ENCODE assay signal across 8 cellular contexts in genomic region chr19:47699360-47699917, GRCh38. TPM values are rescaled to one million over a fixed set of nuclear protein-coding genes. Genes with fewer than 3 reads are reported as not detected.
DNase-seq lines count a peak whose midpoint lies in the region; ATAC-seq, FAIRE-seq and TF ChIP-seq lines count a peak whose summit lies in the region.

No MANE protein-coding gene starts in this region.

- H3K79me2 ChIP-seq in K562 (ENCODE audit: control insufficient read depth, insufficient read depth, low read length) = no peaks in the 10 kb centered on the region

- no peaks in the 10 kb centered on the region for H4K20me1 ChIP-seq in K562 (replicated peaks; ENCODE audit: control insufficient read depth, insufficient read depth, low read length)

- BruUV-seq in K562 (replicated peaks; lab: Mats Ljungman, UMichigan) = no TSS peak

- TF ChIP-seq CTCF in K562 (IDR thresholded peaks at IDR 0.05 in 2 of 3, conservative IDR thresholded peaks at IDR 0.05 in 1 of 3; ENCODE audit: insufficient read depth in 2 of 3, low read depth in 1 of 3, low read length in 3 of 3) (peak; percentile 78 to 87 (median 86)), kidney (IDR thresholded peaks at IDR 0.05; ENCODE audit: borderline replicate concordance, extremely low read depth, insufficient read depth) (peak; percentile 46)

- no peak overlapping the region for H3K4me3 Mint-ChIP-seq in T-helper 17 cell

- intact Hi-C loops in K562 (cut with micrococcal nuclease) = loop anchor here (5.0 to 10.0 kb wide), 3 partner anchors 97 to 405 kb away; partner anchors contain the start of gene NAPA
- intact Hi-C loops in kidney (cut with DNase I) = loop anchor here (5.0 to 10.0 kb wide), 2 partner anchors 262 to 405 kb away; no protein-coding TSS in a partner anchor

- TF ChIP-seq EP300 in K562 (IDR thresholded peaks at IDR 0.05; ENCODE audit: low read length) = no peak

- peak; percentile 75 for ATAC-seq in T-helper 17 cell
- peak; percentile 90 for ATAC-seq in K562
- no peak for ATAC-seq in GM21447 (IDR thresholded peaks at IDR 0.05; ENCODE audit: unreplicated experiment)
- no peak for ATAC-seq in HG02759 (IDR thresholded peaks at IDR 0.05; ENCODE audit: unreplicated experiment)

- peak; percentile 75 for FAIRE-seq in K562 (lab: Jason Lieb, UNC)
- FAIRE-seq in kidney (lab: Jason Lieb, UNC) = no peak

- H3K27ac ChIP-seq in K562 (ENCODE audit: extremely low read depth, low read depth, low read length) = no peak overlapping the region
- H3K27ac ChIP-seq in kidney (ENCODE audit: low read depth in 2 of 2, low read length in 2 of 2) = no peak overlapping the region

- H3K9me1 ChIP-seq in K562 (ENCODE audit: control insufficient read depth, insufficient read depth, low read length) = no peaks in the 10 kb centered on the region

- H3K4me1 Mint-ChIP-seq in T-helper 17 cell = peaks cover 5% of the 10 kb centered on the region

- H3K4me2 ChIP-seq in K562 (ENCODE audit: insufficient read depth, low read length) = no peak overlapping the region

- no peak overlapping the region for H3K27ac Mint-ChIP-seq in T-helper 17 cell

- H3K9me3 ChIP-seq in T-helper 17 cell (ENCODE audit: control insufficient read depth, low read length, poor library complexity, severe bottlenecking) (no peaks in the 10 kb centered on the region), K562 (replicated peaks; ENCODE audit: control insufficient read depth, insufficient read depth, low read depth, low read length) (no peaks in the 10 kb centered on the region), kidney (ENCODE audit: control insufficient read depth in 1 of 2, low read length in 2 of 2) (no peaks in the 10 kb centered on the region)

- H3K9ac ChIP-seq in K562 (ENCODE audit: insufficient read depth in 1 of 2, low read depth in 2 of 2, low read length in 2 of 2) = no peak overlapping the region
- H3K9ac ChIP-seq in kidney (ENCODE audit: low read length in 2 of 2) = no peak overlapping the region

- CTCF ChIA-PET in K562 (lab: Yijun Ruan, JAX; ENCODE audit: low intra/inter-chr PET ratio) = interaction anchor here (0.5 to 5.6 kb wide), 5 partner anchors 44 to 262 kb away, joined by 3 to 79 read pairs (median 6); no protein-coding TSS in a partner anchor

- H3K36me3 ChIP-seq in K562 (ENCODE audit: control insufficient read depth, insufficient read depth, low read length) = peaks cover 27% of the 10 kb centered on the region; the same call in 2 of the 3 replicates
- H3K36me3 ChIP-seq in kidney (ENCODE audit: control insufficient read depth in 1 of 2, insufficient read depth in 2 of 2, low read length in 2 of 2) = peaks cover 8% of the 10 kb centered on the region in 2 donors

- H2AFZ ChIP-seq in K562 (ENCODE audit: low read depth, low read length) = no peak overlapping the region

- no peak for TF ChIP-seq POLR2A in K562 (conservative IDR thresholded peaks at IDR 0.05)

- peak; percentile 33 for DNase-seq in COR-L47 (lab: John Stamatoyannopoulos, UW)
- peak; percentile 81 for DNase-seq in HT-29 (ENCODE audit: low spot score)
- peak in 2 of 3 donors; percentile 28 to 41 for DNase-seq in T-helper 17 cell
- DNase-seq in K562 (ENCODE audit: extremely low read depth in 1 of 4, low spot score in 3 of 4) = peak; percentile 68 to 86 (median 82)
- DNase-seq in kidney = no peak
- DNase-seq in stimulated activated CD8-positive, alpha-beta memory T cell treated with anti-CD3 and anti-CD28 coated beads, Interleukin-2, amount 100 ng/mL, for 48 hours (ENCODE audit: low read depth in 2 of 2) = peak; percentile 26 to 52

- POLR2A ChIA-PET in K562 (lab: Yijun Ruan, JAX) = interaction anchor here (1.8 kb wide), 1 partner anchor 252 kb away, joined by 5 read pairs; no protein-coding TSS in a partner anchor

- TF ChIP-seq RAD21 in K562 (CRISPR knock-in tag; conservative IDR thresholded peaks at IDR 0.05 in 1 of 2, IDR thresholded peaks at IDR 0.05 in 1 of 2) = peak; percentile 27 to 60; a peak in 3 of 4 replicates

- no peaks in the 10 kb centered on the region for H3K27me3 Mint-ChIP-seq in T-helper 17 cell

- in situ Hi-C loops in K562 (cut with MboI) = loop anchor here (5.0 kb wide), 1 partner anchor 262 kb away; no protein-coding TSS in a partner anchor

- 51% methylated on average over 7 of the region's 9 CpGs for WGBS in K562 (ENCODE audit: insufficient coverage, low coverage, missing lambda C conversion rate)

- H3K4me1 ChIP-seq in K562 (replicated peaks in 1 of 2; ENCODE audit: control insufficient read depth in 2 of 2, insufficient read depth in 2 of 2, low read length in 2 of 2) (peaks cover 0 to 24% of the 10 kb centered on the region in 2 experiments; a peak in 2 of 5 replicates), kidney (ENCODE audit: control insufficient read depth in 1 of 2, insufficient read depth in 1 of 2, low read depth in 1 of 2, low read length in 2 of 2) (peaks cover 0 to 3% of the 10 kb centered on the region in 2 donors)

- H3K4me3 ChIP-seq in K562 (no peak overlapping the region), kidney (ENCODE audit: low read length in 2 of 2) (no peak overlapping the region)

- no peaks in the 10 kb centered on the region for H3K27me3 ChIP-seq in K562 (ENCODE audit: control insufficient read depth in 2 of 2, insufficient read depth in 2 of 2, low read length in 2 of 2)

- no peaks in the 10 kb centered on the region for H3K36me3 Mint-ChIP-seq in T-helper 17 cell (ENCODE audit: low read depth)

TF ChIP-seq in K562, 482 proteins besides CTCF, POLR2A, EP300 and RAD21 (continues in another document):
- no peak for TF ChIP-seq ZNF12 (CRISPR knock-in tag; IDR thresholded peaks at IDR 0.05)
- no peak for TF ChIP-seq SLC30A9 (CRISPR knock-in tag; IDR thresholded peaks at IDR 0.05)
- TF ChIP-seq SMC3 (conservative IDR thresholded peaks at IDR 0.05; ENCODE audit: insufficient read depth, low read depth, low read length) = peak; percentile 70
- 0 out of 2 replicates have a peak, but pooled peaks have one; percentile 37 for TF ChIP-seq ZNF263 (CRISPR knock-in tag; IDR thresholded peaks at IDR 0.05; ENCODE audit: borderline replicate concordance)
- peak; percentile 60; the same call in 1 of the 2 replicates for TF ChIP-seq RB1 (IDR thresholded peaks at IDR 0.05; ENCODE audit: low read depth)
- peak; percentile 28 to 57; a peak in 2 of 4 replicates for TF ChIP-seq MAZ (CRISPR knock-in tag; conservative IDR thresholded peaks at IDR 0.05 in 1 of 2, IDR thresholded peaks at IDR 0.05 in 1 of 2)
- no peak for TF ChIP-seq POLR2B (IDR thresholded peaks at IDR 0.05; ENCODE audit: low read depth, partially characterized antibody)
- peak; percentile 49 for TF ChIP-seq EGR1 (conservative IDR thresholded peaks at IDR 0.05)
- 0 out of 2 replicates have a peak, but pooled peaks have one; percentile 54 for TF ChIP-seq XRCC5 (IDR thresholded peaks at IDR 0.05; ENCODE audit: low read depth, low read length)

RNA-seq across cellular contexts. Expression of gene EHD2, which starts 13.8 kb away (rescaled TPM):
- total RNA-seq in HT-29 (2014; rRNA removed; shearing (Covaris generic)) = 18.4 and 20.3 TPM in 2 replicates
- total RNA-seq in T-helper 17 cell (under 1 TPM in 1 of 2 donors, not detected in 1; 0.70 TPM), K562 (2014; rRNA removed) (4.3 and 5.9 TPM in 2 replicates), K562 (2014; rRNA removed; fragmentation: Illumina TruSeq; extraction: Trizol) (1.6 and 1.8 TPM in 2 replicates), K562 (2015; rRNA removed; fragmentation: Illumina TruSeq; extraction: Trizol) (1.8 and 2.3 TPM in 2 replicates), K562 (2021) (26.3 and 32.2 TPM in 2 replicates), kidney (105 TPM)
- total RNA-seq in K562 (2011; cell fraction: chromatin; rRNA removed; ENCODE audit: low replicate concordance) = 11.5 and 24.1 TPM in 2 replicates
- 15.1 and 17.2 TPM in 2 replicates for total RNA-seq in K562 (2011; cell fraction: nucleolus; rRNA removed)
- 13.1 and 17.8 TPM in 2 replicates for total RNA-seq in K562 (2011; cell fraction: nucleoplasm; rRNA removed)
- polyA plus RNA-seq in K562 (2011; rRNA removed) (3.0 and 9.6 TPM in 2 replicates), K562 (2014; fragmentation: Illumina TruSeq; extraction: Trizol) (14.7 and 15.3 TPM in 2 replicates), K562 (2014; fragmentation: Nextera tagmentation; extraction: Ambion mirVana) (1 to 10 TPM; 1.7 to 2.1 TPM), K562 (2014; rRNA removed) (7.5 and 9.0 TPM in 2 replicates), kidney (ENCODE audit: insufficient read depth, low read depth, low replicate concordance) (19.4 TPM)
- 6.5 and 11.7 TPM in 2 replicates for polyA plus RNA-seq in K562 (2011; cell fraction: cytosol; rRNA removed)
- polyA plus RNA-seq in K562 (2011; cell fraction: nucleus; rRNA removed) = 5.3 and 11.9 TPM in 2 replicates
- polyA plus RNA-seq in K562 (2012) = 20.4 and 23.6 TPM in 2 replicates
- 4.3 and 4.9 TPM in 2 replicates for polyA minus RNA-seq in K562 (2011; rRNA and poly(A)+ RNA removed)
- polyA minus RNA-seq in K562 (2011; cell fraction: cytosol; rRNA and poly(A)+ RNA removed) = 31.8 and 37.0 TPM in 2 replicates
- polyA minus RNA-seq in K562 (2011; cell fraction: nucleus; rRNA and poly(A)+ RNA removed) = 7.6 and 8.9 TPM in 2 replicates

RNA-seq across cellular contexts. Expression of gene NOP53, which starts 45.9 kb away (rescaled TPM):
- 300 and 310 TPM in 2 replicates for total RNA-seq in HT-29 (2014; rRNA removed; shearing (Covaris generic))
- total RNA-seq in T-helper 17 cell (100 to 1,000 TPM; 742 to 873 TPM), K562 (2014; rRNA removed) (254 and 304 TPM in 2 replicates), K562 (2014; rRNA removed; fragmentation: Illumina TruSeq; extraction: Trizol) (97.1 and 111 TPM in 2 replicates), K562 (2015; rRNA removed; fragmentation: Illumina TruSeq; extraction: Trizol) (139 and 145 TPM in 2 replicates), K562 (2021) (207 and 231 TPM in 2 replicates), kidney (305 TPM)
- total RNA-seq in K562 (2011; cell fraction: chromatin; rRNA removed; ENCODE audit: low replicate concordance) = 71.9 and 141 TPM in 2 replicates
- total RNA-seq in K562 (2011; cell fraction: nucleolus; rRNA removed) = 125 and 129 TPM in 2 replicates
- total RNA-seq in K562 (2011; cell fraction: nucleoplasm; rRNA removed) = 105 and 135 TPM in 2 replicates
- polyA plus RNA-seq in K562 (2011; rRNA removed) (146 and 189 TPM in 2 replicates), K562 (2014; fragmentation: Illumina TruSeq; extraction: Trizol) (113 and 268 TPM in 2 replicates), K562 (2014; fragmentation: Nextera tagmentation; extraction: Ambion mirVana) (1 to 10 TPM; 6.5 to 7.0 TPM), K562 (2014; rRNA removed) (257 and 274 TPM in 2 replicates), kidney (ENCODE audit: insufficient read depth, low read depth, low replicate concordance) (258 TPM)
- 121 and 183 TPM in 2 replicates for polyA plus RNA-seq in K562 (2011; cell fraction: cytosol; rRNA removed)
- 86.3 and 109 TPM in 2 replicates for polyA plus RNA-seq in K562 (2011; cell fraction: nucleus; rRNA removed)
- 423 and 620 TPM in 2 replicates for polyA plus RNA-seq in K562 (2012)
- polyA minus RNA-seq in K562 (2011; rRNA and poly(A)+ RNA removed) = 48.0 and 49.6 TPM in 2 replicates
- 107 and 130 TPM in 2 replicates for polyA minus RNA-seq in K562 (2011; cell fraction: cytosol; rRNA and poly(A)+ RNA removed)
- 35.7 and 49.4 TPM in 2 replicates for polyA minus RNA-seq in K562 (2011; cell fraction: nucleus; rRNA and poly(A)+ RNA removed)

Comparison
In these comparisons a context has a peak if more than half of its experiments do, and no peak if none do; other contexts are left out.
1. ATAC-seq: peak in T-helper 17 cell (single experiment) and K562 (single experiment); none in GM21447 (single experiment) and HG02759 (single experiment).